Comparison of ENCODE assay signal across 1 cellular context in the genomic region with DNA sequence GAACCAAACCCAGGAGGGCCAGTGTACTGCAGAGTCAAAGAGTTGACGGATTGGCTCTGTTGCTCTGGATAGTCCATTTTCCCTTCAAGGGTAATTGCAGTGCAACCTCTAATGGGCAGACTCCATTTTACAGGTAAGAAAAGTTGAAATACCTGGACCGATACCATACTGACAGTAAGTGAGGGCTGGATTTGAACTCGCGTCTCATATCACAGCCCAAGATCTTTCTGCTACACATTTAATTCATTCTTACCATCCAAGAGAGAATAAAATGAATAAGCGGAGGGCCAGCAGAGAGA.
TF ChIP-seq lines count a peak whose summit lies in the region.

No MANE protein-coding gene starts in this region.

TF ChIP-seq in GM23338, 12 proteins besides CTCF, POLR2A, EP300 and RAD21 (continued from another document):
- TF ChIP-seq, protein P1, sequence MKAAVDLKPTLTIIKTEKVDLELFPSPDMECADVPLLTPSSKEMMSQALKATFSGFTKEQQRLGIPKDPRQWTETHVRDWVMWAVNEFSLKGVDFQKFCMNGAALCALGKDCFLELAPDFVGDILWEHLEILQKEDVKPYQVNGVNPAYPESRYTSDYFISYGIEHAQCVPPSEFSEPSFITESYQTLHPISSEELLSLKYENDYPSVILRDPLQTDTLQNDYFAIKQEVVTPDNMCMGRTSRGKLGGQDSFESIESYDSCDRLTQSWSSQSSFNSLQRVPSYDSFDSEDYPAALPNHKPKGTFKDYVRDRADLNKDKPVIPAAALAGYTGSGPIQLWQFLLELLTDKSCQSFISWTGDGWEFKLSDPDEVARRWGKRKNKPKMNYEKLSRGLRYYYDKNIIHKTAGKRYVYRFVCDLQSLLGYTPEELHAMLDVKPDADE (IDR thresholded peaks at IDR 0.05), result no peak
- TF ChIP-seq NANOG (IDR thresholded peaks at IDR 0.05; ENCODE audit: borderline replicate concordance), result no peak
- TF ChIP-seq, protein P2, sequence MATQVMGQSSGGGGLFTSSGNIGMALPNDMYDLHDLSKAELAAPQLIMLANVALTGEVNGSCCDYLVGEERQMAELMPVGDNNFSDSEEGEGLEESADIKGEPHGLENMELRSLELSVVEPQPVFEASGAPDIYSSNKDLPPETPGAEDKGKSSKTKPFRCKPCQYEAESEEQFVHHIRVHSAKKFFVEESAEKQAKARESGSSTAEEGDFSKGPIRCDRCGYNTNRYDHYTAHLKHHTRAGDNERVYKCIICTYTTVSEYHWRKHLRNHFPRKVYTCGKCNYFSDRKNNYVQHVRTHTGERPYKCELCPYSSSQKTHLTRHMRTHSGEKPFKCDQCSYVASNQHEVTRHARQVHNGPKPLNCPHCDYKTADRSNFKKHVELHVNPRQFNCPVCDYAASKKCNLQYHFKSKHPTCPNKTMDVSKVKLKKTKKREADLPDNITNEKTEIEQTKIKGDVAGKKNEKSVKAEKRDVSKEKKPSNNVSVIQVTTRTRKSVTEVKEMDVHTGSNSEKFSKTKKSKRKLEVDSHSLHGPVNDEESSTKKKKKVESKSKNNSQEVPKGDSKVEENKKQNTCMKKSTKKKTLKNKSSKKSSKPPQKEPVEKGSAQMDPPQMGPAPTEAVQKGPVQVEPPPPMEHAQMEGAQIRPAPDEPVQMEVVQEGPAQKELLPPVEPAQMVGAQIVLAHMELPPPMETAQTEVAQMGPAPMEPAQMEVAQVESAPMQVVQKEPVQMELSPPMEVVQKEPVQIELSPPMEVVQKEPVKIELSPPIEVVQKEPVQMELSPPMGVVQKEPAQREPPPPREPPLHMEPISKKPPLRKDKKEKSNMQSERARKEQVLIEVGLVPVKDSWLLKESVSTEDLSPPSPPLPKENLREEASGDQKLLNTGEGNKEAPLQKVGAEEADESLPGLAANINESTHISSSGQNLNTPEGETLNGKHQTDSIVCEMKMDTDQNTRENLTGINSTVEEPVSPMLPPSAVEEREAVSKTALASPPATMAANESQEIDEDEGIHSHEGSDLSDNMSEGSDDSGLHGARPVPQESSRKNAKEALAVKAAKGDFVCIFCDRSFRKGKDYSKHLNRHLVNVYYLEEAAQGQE (IDR thresholded peaks at IDR 0.05; ENCODE audit: unreplicated experiment), result no peak
- TF ChIP-seq EZH2 (IDR thresholded peaks at IDR 0.05; ENCODE audit: low read depth, unreplicated experiment), result no peak
TF ChIP-seq in GM23338: peak in this region for 0.
